ENCODE assay signal across 8 cellular contexts in genomic region chr7:107891619-107892366, GRCh38. TPM values are rescaled to one million over a fixed set of nuclear protein-coding genes. Genes with fewer than 3 reads are reported as not detected.
DNase-seq lines count a peak whose midpoint lies in the region; ATAC-seq, FAIRE-seq and TF ChIP-seq lines count a peak whose summit lies in the region.

No MANE protein-coding gene starts in this region.

- H3K27me3 Mint-ChIP-seq in T-helper 1 cell treated with Interleukin-12 subunit alpha and Interleukin-12 subunit beta and Interleukin-4 antibody, amounts not matched to agents 30 μg/mL and 1 μg/mL, for 36 hours (ENCODE audit: low read depth): no peaks in the 10 kb centered on the region
- no peaks in the 10 kb centered on the region for H3K27me3 Mint-ChIP-seq in progenitor cell of endocrine pancreas

- H2AFZ ChIP-seq in ACC112 (ENCODE audit: low read length, unreplicated experiment): peak overlapping the region; percentile 83

- H3K27ac ChIP-seq in ACC112 (ENCODE audit: low read depth, low read length) (peak overlapping the region; percentile 73), esophagus muscularis mucosa (replicated peaks in 1 of 4) (peak overlapping the region; percentile 93 to 95 (median 94))

- peak overlapping the region; percentile 96 for H3K4me3 Mint-ChIP-seq in T-helper 1 cell treated with Interleukin-12 subunit alpha and Interleukin-12 subunit beta and Interleukin-4 antibody, amounts not matched to agents 30 μg/mL and 1 μg/mL, for 36 hours
- H3K4me3 Mint-ChIP-seq in progenitor cell of endocrine pancreas (ENCODE audit: low read depth): peak overlapping the region; percentile 91

- WGBS in esophagus muscularis mucosa: 38% methylated on average over 10 of the region's 10 CpGs

- in situ Hi-C loops in GM13977 (cut with MboI; ENCODE audit: low pct_unique_long_range_greater_than_20kb, low sequenced_read_pairs, unreplicated experiment): no loop called here

- peaks cover 40% of the 10 kb centered on the region for H3K4me1 Mint-ChIP-seq in T-helper 1 cell treated with Interleukin-12 subunit alpha and Interleukin-12 subunit beta and Interleukin-4 antibody, amounts not matched to agents 30 μg/mL and 1 μg/mL, for 36 hours (ENCODE audit: low read depth)
- peaks cover 22% of the 10 kb centered on the region for H3K4me1 Mint-ChIP-seq in progenitor cell of endocrine pancreas (ENCODE audit: low read depth)

- FAIRE-seq in H54 (lab: Jason Lieb, UNC): no peak

- peak overlapping the region; percentile 98 for H3K27ac Mint-ChIP-seq in T-helper 1 cell treated with Interleukin-12 subunit alpha and Interleukin-12 subunit beta and Interleukin-4 antibody, amounts not matched to agents 30 μg/mL and 1 μg/mL, for 36 hours
- peak overlapping the region; percentile 99 for H3K27ac Mint-ChIP-seq in progenitor cell of endocrine pancreas

- DNase-seq in GM13977 (ENCODE audit: low spot score) (peak; percentile 37), esophagus muscularis mucosa (ENCODE audit: extremely low spot score) (no peak), progenitor cell of endocrine pancreas (ENCODE audit: low spot score, unreplicated experiment) (no peak), H54 (ENCODE audit: insufficient read length, low spot score) (no peak), NCI-H2227 treated with DMSO at 0.1 percent for 48 hours (lab: John Stamatoyannopoulos, UW) (no peak)

- H3K4me1 ChIP-seq in ACC112 (ENCODE audit: control insufficient read depth, insufficient read depth, low read length, unreplicated experiment): peaks cover 22% of the 10 kb centered on the region
- peaks cover 36 to 62% (median 58%) of the 10 kb centered on the region in 4 donors for H3K4me1 ChIP-seq in esophagus muscularis mucosa

- peaks cover 51% of the 10 kb centered on the region for H3K79me2 ChIP-seq in ACC112 (ENCODE audit: control insufficient read depth, insufficient read depth, low read length, unreplicated experiment)

- H3K36me3 ChIP-seq in ACC112 (ENCODE audit: insufficient read depth, low read length) (peaks cover 16% of the 10 kb centered on the region), esophagus muscularis mucosa (peaks cover 0 to 14% (median 13%) of the 10 kb centered on the region in 4 donors)

- H3K9me3 ChIP-seq in esophagus muscularis mucosa: no peaks in the 10 kb centered on the region

- H3K4me3 ChIP-seq in ACC112 (ENCODE audit: low read depth, low read length) (peak overlapping the region; percentile 94), esophagus muscularis mucosa (peak overlapping the region; percentile 73 to 87 (median 74))

- TF ChIP-seq CTCF in GM13977 (IDR thresholded peaks at IDR 0.05; ENCODE audit: extremely low read depth, insufficient read depth, missing control alignments) (no peak), esophagus muscularis mucosa (IDR thresholded peaks at IDR 0.05) (no peak), progenitor cell of endocrine pancreas (IDR thresholded peaks at IDR 0.05; ENCODE audit: unreplicated experiment) (no peak)

- no peak for TF ChIP-seq POLR2A in esophagus muscularis mucosa (IDR thresholded peaks at IDR 0.05; ENCODE audit: low read depth)
- no peak for TF ChIP-seq POLR2A in H54 (IDR thresholded peaks at IDR 0.05; ENCODE audit: low read depth, low read length)

- peaks cover 7% of the 10 kb centered on the region for H3K9me3 Mint-ChIP-seq in T-helper 1 cell treated with Interleukin-12 subunit alpha and Interleukin-12 subunit beta and Interleukin-4 antibody, amounts not matched to agents 30 μg/mL and 1 μg/mL, for 36 hours
- H3K9me3 Mint-ChIP-seq in progenitor cell of endocrine pancreas (ENCODE audit: low read depth): peaks cover 4% of the 10 kb centered on the region

- TF ChIP-seq EP300 in esophagus muscularis mucosa (IDR thresholded peaks at IDR 0.05): no peak

- peaks cover 28% of the 10 kb centered on the region for H3K36me3 Mint-ChIP-seq in T-helper 1 cell treated with Interleukin-12 subunit alpha and Interleukin-12 subunit beta and Interleukin-4 antibody, amounts not matched to agents 30 μg/mL and 1 μg/mL, for 36 hours (ENCODE audit: low read depth)
- no peaks in the 10 kb centered on the region for H3K36me3 Mint-ChIP-seq in progenitor cell of endocrine pancreas (ENCODE audit: insufficient read depth)

- H3K27me3 ChIP-seq in ACC112 (ENCODE audit: insufficient read depth, low read length) (peaks cover under 1% of the 10 kb centered on the region; the same call in 1 of the 2 replicates), esophagus muscularis mucosa (no peaks in the 10 kb centered on the region)

- ATAC-seq in HG03045 (IDR thresholded peaks at IDR 0.05; ENCODE audit: unreplicated experiment): peak; percentile 18

- intact Hi-C loops in esophagus muscularis mucosa (cut with DNase I): loop anchor here (5.0 kb wide), 1 partner anchor 111 kb away; the partner anchor contains the start of gene LAMB1

RNA-seq across cellular contexts. Expression of gene DLD, which starts 0.8 kb away (rescaled TPM):
- total RNA-seq in esophagus muscularis mucosa (100 to 1,000 TPM in 3 of 4 donors, 10 to 100 TPM in 1; 99.9 to 135 (median 119) TPM), progenitor cell of endocrine pancreas (75.7 and 80.0 TPM in 2 replicates)
